In the genomic region with DNA sequence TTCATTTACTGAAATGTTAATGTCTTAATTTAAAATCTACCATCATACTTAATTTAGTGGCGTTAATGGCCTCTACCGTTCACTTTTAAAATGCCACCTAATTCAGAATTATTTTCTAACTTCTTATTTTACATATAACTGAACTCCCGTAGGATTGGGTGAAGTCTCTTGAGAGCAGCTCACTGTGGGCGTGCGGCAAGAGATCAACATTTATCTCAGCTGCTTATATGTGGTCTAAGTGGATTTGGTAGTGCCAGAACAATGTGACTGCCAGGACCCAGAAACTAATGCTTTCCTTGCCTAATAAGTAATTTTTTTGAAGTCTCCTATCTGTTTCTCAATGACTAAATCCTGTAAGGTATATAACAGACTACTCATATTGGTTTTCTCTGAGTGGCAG, we compare ENCODE assay signal across 14 cellular contexts. TPM values are rescaled to one million over a fixed set of nuclear protein-coding genes. Genes with fewer than 3 reads are reported as not detected.
DNase-seq lines count a peak whose midpoint lies in the region; ATAC-seq and TF ChIP-seq lines count a peak whose summit lies in the region.
"Had no signal": no experiment of that assay in that cellular context is flagged by ENCODE, and none has a peak within 500 bp of the region (broad histone marks: within the 10 kb centered on the region; RNA-seq: fewer than 3 reads in every experiment).

No MANE protein-coding gene starts in this region.

- H3K27ac ChIP-seq in coronary artery, result peak overlapping the region; percentile 64 to 67
- H3K27ac ChIP-seq in right lobe of liver, result peak overlapping the region in 2 of 3 donors; percentile 42 to 91
- peak overlapping the region; percentile 59 for H3K27ac ChIP-seq in vagina
- no peak overlapping the region for H3K27ac ChIP-seq in caudate nucleus (ENCODE audit: low read depth, low read length)
- H3K27ac ChIP-seq: 22Rv1, KMS-11 had no signal

- H3K9me3 ChIP-seq in right lobe of liver (no peaks in the 10 kb centered on the region), vagina (no peaks in the 10 kb centered on the region)
- H3K9me3 ChIP-seq: mucosa of descending colon had no signal

- no peaks in the 10 kb centered on the region for H3K27me3 ChIP-seq in right lobe of liver
- no peaks in the 10 kb centered on the region for H3K27me3 ChIP-seq in vagina

- TF ChIP-seq CTCF in coronary artery (IDR thresholded peaks at IDR 0.05), result no peak
- TF ChIP-seq CTCF in right lobe of liver (IDR thresholded peaks at IDR 0.05), result no peak
- TF ChIP-seq CTCF in vagina (IDR thresholded peaks at IDR 0.05), result no peak

- 80% methylated on average over 5 of the region's 5 CpGs for WGBS in right lobe of liver (ENCODE audit: insufficient coverage, low coverage, low lambda C conversion rate, missing lambda C conversion rate)

- TF ChIP-seq POLR2A in right lobe of liver (IDR thresholded peaks at IDR 0.05), result no peak
- no peak for TF ChIP-seq POLR2A in vagina (IDR thresholded peaks at IDR 0.05)

- H3K4me1 ChIP-seq in right lobe of liver (peaks cover 0 to 35% (median 11%) of the 10 kb centered on the region in 4 donors), vagina (peaks cover 18% of the 10 kb centered on the region)

- H3K36me3 ChIP-seq in right lobe of liver (no peaks in the 10 kb centered on the region), vagina (no peaks in the 10 kb centered on the region)

- DNase-seq in DMS 273 (lab: John Stamatoyannopoulos, UW; ENCODE audit: unreplicated experiment), result peak; percentile 24
- DNase-seq in DMS 273 treated with DMSO at 0.1 percent for 48 hours (lab: John Stamatoyannopoulos, UW), result no peak
- no peak for DNase-seq in coronary artery (ENCODE audit: low spot score)
- no peak for DNase-seq in right lobe of liver
- DNase-seq in vagina (ENCODE audit: extremely low spot score in 2 of 2), result no peak
- no peak for DNase-seq in caudate nucleus (lab: John Stamatoyannopoulos, UW)
- DNase-seq in SHP77 (lab: John Stamatoyannopoulos, UW), result no peak
- DNase-seq in activated gamma-delta T cell (lab: John Stamatoyannopoulos, UW), result no peak
- DNase-seq: activated CD4-positive, alpha-beta T cell treated with anti-CD3 and anti-CD28 coated beads, Interleukin-2, amount 10 ng/mL, durations not matched to agents 7 days and 5 days; mucosa of descending colon; NCI-H2029 treated with DMSO at 0.1 percent for 48 hours; T-helper 1 cell had no signal

- intact Hi-C loops in right lobe of liver (cut with DNase I), result no loop called here
- intact Hi-C loops in vagina (cut with DNase I), result no loop called here

- H3K4me3 ChIP-seq in coronary artery, result peak overlapping the region; percentile 41
- no peak overlapping the region for H3K4me3 ChIP-seq in right lobe of liver
- no peak overlapping the region for H3K4me3 ChIP-seq in vagina
- H3K4me3 ChIP-seq: mucosa of descending colon had no signal

- peak in 1 of 4 donors; percentile 3 for ATAC-seq in right lobe of liver
- ATAC-seq: mucosa of descending colon had no signal

RNA-seq across cellular contexts. Expression of gene NFE2L2, which starts 11.1 kb away (rescaled TPM):
- total RNA-seq in right lobe of liver (10 to 100 TPM; 27.9 to 83.6 (median 35.6) TPM), vagina (147 TPM)
